In genomic region chr15:90884719-90885431, GRCh38 we compare ENCODE assay signal across 6 cellular contexts. TPM values are rescaled to one million over a fixed set of nuclear protein-coding genes. Genes with fewer than 3 reads are reported as not detected.
DNase-seq lines count a peak whose midpoint lies in the region; ATAC-seq lines count a peak whose summit lies in the region.

No MANE protein-coding gene starts in this region.

- H3K27ac ChIP-seq in Karpas-422 (ENCODE audit: low read length) (peak overlapping the region; percentile 83), skeletal muscle tissue (ENCODE audit: low read depth, low read length) (peak overlapping the region; percentile 85)

- peak overlapping the region; percentile 63 for H3K4me2 ChIP-seq in Karpas-422 (ENCODE audit: low read depth, low read length, poor library complexity, severe bottlenecking)

- H3K27me3 ChIP-seq in Karpas-422 (ENCODE audit: low read length) (no peaks in the 10 kb centered on the region), skeletal muscle tissue (ENCODE audit: control insufficient read depth in 3 of 3, insufficient read depth in 3 of 3, low read length in 3 of 3) (no peaks in the 10 kb centered on the region)

- H3K9me2 ChIP-seq in Karpas-422 (replicated peaks; ENCODE audit: insufficient read depth, low read length) = no peaks in the 10 kb centered on the region

- H3K9me3 ChIP-seq in Karpas-422 (ENCODE audit: low read length) (no peaks in the 10 kb centered on the region), skeletal muscle tissue (ENCODE audit: control insufficient read depth in 3 of 3, low read length in 3 of 3) (no peaks in the 10 kb centered on the region)

- DNase-seq in Karpas-422 (no peak), NCI-H69 (lab: John Stamatoyannopoulos, UW) (no peak)
- DNase-seq in activated CD4-positive, alpha-beta T cell treated with anti-CD3 and anti-CD28 coated beads, Interleukin-2, amount 50 U/mL, for 4 hours = no peak

- peaks cover 60% of the 10 kb centered on the region for H3K4me1 ChIP-seq in Karpas-422 (ENCODE audit: low read length)
- H3K4me1 ChIP-seq in skeletal muscle tissue (ENCODE audit: control insufficient read depth in 3 of 3, insufficient read depth in 3 of 3, low read length in 3 of 3) = peaks cover 25 to 27% (median 27%) of the 10 kb centered on the region in 3 donors

- H3K4me3 ChIP-seq in Karpas-422 (ENCODE audit: low read length) (peak overlapping the region; percentile 66), skeletal muscle tissue (ENCODE audit: low read length in 3 of 3) (peak overlapping the region; percentile 69 to 73 (median 72))

- H2AFZ ChIP-seq in Karpas-422 (ENCODE audit: low read length) = no peak overlapping the region

- ATAC-seq in esophagus mucosa (peak; percentile 5), HG03439 (IDR thresholded peaks at IDR 0.05; ENCODE audit: unreplicated experiment) (no peak)

- H3K79me2 ChIP-seq in Karpas-422 (ENCODE audit: low read length) = peaks cover 4% of the 10 kb centered on the region; the same call in 1 of the 2 replicates

- H3K9ac ChIP-seq in Karpas-422 (ENCODE audit: low read length) (peak overlapping the region; percentile 73), skeletal muscle tissue (ENCODE audit: low read depth in 1 of 3, low read length in 3 of 3) (peak overlapping the region; percentile 63 to 83 (median 80))

- H3K36me3 ChIP-seq in Karpas-422 (ENCODE audit: insufficient read depth, low read length) = no peaks in the 10 kb centered on the region
- peaks cover 25 to 29% (median 26%) of the 10 kb centered on the region in 3 donors for H3K36me3 ChIP-seq in skeletal muscle tissue (ENCODE audit: control insufficient read depth in 3 of 3, insufficient read depth in 3 of 3, low read length in 3 of 3)

- H4K20me1 ChIP-seq in Karpas-422 (ENCODE audit: insufficient read depth, low read depth, low read length) = no peaks in the 10 kb centered on the region

RNA-seq across cellular contexts. Expression of gene FES, which starts 0.6 kb away (rescaled TPM):
- total RNA-seq in Karpas-422 (2014; rRNA removed; shearing (Covaris generic); ENCODE audit: low replicate concordance) = 33.7 and 88.0 TPM in 2 replicates
- total RNA-seq in esophagus mucosa = 3.8 TPM
- total RNA-seq in skeletal muscle tissue = 19.8 TPM

RNA-seq across cellular contexts. Expression of gene FURIN, which starts 16.5 kb away (rescaled TPM):
- 30.4 and 30.9 TPM in 2 replicates for total RNA-seq in Karpas-422 (2014; rRNA removed; shearing (Covaris generic); ENCODE audit: low replicate concordance)
- total RNA-seq in esophagus mucosa (30.6 TPM), skeletal muscle tissue (12.0 TPM)

RNA-seq across cellular contexts. Expression of gene MAN2A2, which starts 18.2 kb away (rescaled TPM):
- total RNA-seq in Karpas-422 (2014; rRNA removed; shearing (Covaris generic); ENCODE audit: low replicate concordance) = 27.4 and 60.8 TPM in 2 replicates
- total RNA-seq in esophagus mucosa = 15.3 TPM
- 14.1 TPM for total RNA-seq in skeletal muscle tissue

RNA-seq across cellular contexts. Expression of gene HDDC3, which starts 47.5 kb away (rescaled TPM):
- 15.9 and 39.1 TPM in 2 replicates for total RNA-seq in Karpas-422 (2014; rRNA removed; shearing (Covaris generic); ENCODE audit: low replicate concordance)
- total RNA-seq in esophagus mucosa (10.6 TPM), skeletal muscle tissue (5.7 TPM)

RNA-seq across cellular contexts. Expression of gene UNC45A, which starts 50.2 kb away (rescaled TPM):
- 25.1 and 58.0 TPM in 2 replicates for total RNA-seq in Karpas-422 (2014; rRNA removed; shearing (Covaris generic); ENCODE audit: low replicate concordance)
- total RNA-seq in esophagus mucosa (48.9 TPM), skeletal muscle tissue (30.3 TPM)
